ENCODE assay signal across 11 cellular contexts in the genomic region with DNA sequence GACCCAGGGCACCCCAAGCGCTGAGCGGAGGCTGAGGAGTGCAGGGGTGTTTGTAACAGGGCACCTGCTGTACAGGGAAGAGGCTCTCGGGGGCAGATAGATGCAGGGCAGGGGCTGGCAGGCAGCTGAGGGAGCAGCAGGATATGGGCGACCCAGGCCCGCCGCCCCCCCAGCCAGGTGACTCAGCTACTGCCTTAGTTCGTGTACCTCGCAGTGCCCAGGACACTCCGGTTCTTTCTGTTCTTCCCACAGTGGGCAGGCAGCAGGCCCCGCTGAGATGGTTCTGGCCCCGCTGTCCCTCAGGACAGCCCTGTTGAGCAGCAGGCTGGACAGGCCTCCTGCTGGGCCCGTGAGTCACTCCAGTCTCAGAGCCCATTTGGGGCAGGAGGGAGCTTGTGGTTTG. TPM values are rescaled to one million over a fixed set of nuclear protein-coding genes. Genes with fewer than 3 reads are reported as not detected.
A peak's percentile ranks its signal among the peaks of the same experiment; 100 is the strongest.
DNase-seq lines count a peak whose midpoint lies in the region; ATAC-seq and TF ChIP-seq lines count a peak whose summit lies in the region.
"Had no signal": no experiment of that assay in that cellular context is flagged by ENCODE, and none has a peak within 500 bp of the region (broad histone marks: within the 10 kb centered on the region; RNA-seq: fewer than 3 reads in every experiment).

No MANE protein-coding gene starts in this region.

- peak overlapping the region; percentile 94 for H3K27ac ChIP-seq in RWPE2 (ENCODE audit: poor library complexity, severe bottlenecking)
- H3K27ac ChIP-seq in prostate gland: peak overlapping the region; percentile 73 to 88

- TF ChIP-seq CTCF in RWPE2 (IDR thresholded peaks at IDR 0.05; ENCODE audit: poor library complexity, severe bottlenecking): no peak
- TF ChIP-seq CTCF in fibroblast of mammary gland (conservative IDR thresholded peaks at IDR 0.05; ENCODE audit: control insufficient read depth, insufficient read depth, low read depth, low read length): no peak
- no peak for TF ChIP-seq CTCF in prostate gland (IDR thresholded peaks at IDR 0.05)

- ATAC-seq in RWPE2 (ENCODE audit: low read depth) (peak; percentile 21), GM21529 (IDR thresholded peaks at IDR 0.05; ENCODE audit: unreplicated experiment) (no peak), HG03521 (IDR thresholded peaks at IDR 0.05; ENCODE audit: unreplicated experiment) (no peak), GM18498 (IDR thresholded peaks at IDR 0.05; ENCODE audit: unreplicated experiment) (no peak)

- peak; percentile 9 for TF ChIP-seq POLR2A in prostate gland (IDR thresholded peaks at IDR 0.05)

- peak; percentile 65 for DNase-seq in Daoy (ENCODE audit: low read depth)
- DNase-seq in RWPE2 (ENCODE audit: low spot score): no peak
- peak; percentile 45 for DNase-seq in fibroblast of mammary gland (ENCODE audit: low read depth)
- DNase-seq in prostate gland (ENCODE audit: low spot score): no peak
- DNase-seq in retina: no peak
- DNase-seq: activated naive CD4-positive, alpha-beta T cell treated with Interleukin-2 at 50 U/mL for 16 hours; DMS79; left cardiac atrium had no signal

- no peaks in the 10 kb centered on the region for H3K9me3 ChIP-seq in RWPE2 (ENCODE audit: severe bottlenecking)
- no peaks in the 10 kb centered on the region for H3K9me3 ChIP-seq in prostate gland

- H3K4me3 ChIP-seq in RWPE2 (ENCODE audit: severe bottlenecking) (no peak overlapping the region), fibroblast of mammary gland (ENCODE audit: control insufficient read depth, low read depth, low read length) (no peak overlapping the region), prostate gland (no peak overlapping the region)

- intact Hi-C loops in prostate gland (cut with DNase I): no loop called here

- H3K36me3 ChIP-seq in RWPE2 (ENCODE audit: low read depth) (no peaks in the 10 kb centered on the region), prostate gland (no peaks in the 10 kb centered on the region)

- H3K27me3 ChIP-seq in RWPE2 (ENCODE audit: insufficient read depth, poor library complexity, severe bottlenecking): no peaks in the 10 kb centered on the region
- no peaks in the 10 kb centered on the region for H3K27me3 ChIP-seq in prostate gland (replicated peaks; ENCODE audit: insufficient read depth)

- H3K4me1 ChIP-seq in RWPE2 (ENCODE audit: insufficient read depth, poor library complexity, severe bottlenecking) (peaks cover 26% of the 10 kb centered on the region), prostate gland (replicated peaks) (peaks cover 22% of the 10 kb centered on the region)

- WGBS in prostate gland: 51% methylated on average over 12 of the region's 12 CpGs

RNA-seq across cellular contexts. Expression of gene PHLDA2, which starts 16.2 kb away (rescaled TPM):
- total RNA-seq in Daoy (2014; rRNA removed; shearing (Covaris generic)): 3.9 and 6.4 TPM in 2 replicates
- total RNA-seq in prostate gland: 10 to 100 TPM; 12.4 to 20.4 TPM

RNA-seq across cellular contexts. Expression of gene CDKN1C, which starts 27.5 kb away (rescaled TPM):
- total RNA-seq in Daoy (2014; rRNA removed; shearing (Covaris generic)): 4.9 and 5.1 TPM in 2 replicates
- 10 to 100 TPM; 36.5 to 42.7 TPM for total RNA-seq in prostate gland

Comparison
In these comparisons a context has a peak if more than half of its experiments do, and no peak if none do; other contexts are left out.
1. DNase-seq: peak in Daoy (single experiment) and fibroblast of mammary gland (single experiment); none in RWPE2 (single experiment), prostate gland (single experiment) and retina (single experiment).